19 cellular contexts compared by ENCODE assay signal in the genomic region with DNA sequence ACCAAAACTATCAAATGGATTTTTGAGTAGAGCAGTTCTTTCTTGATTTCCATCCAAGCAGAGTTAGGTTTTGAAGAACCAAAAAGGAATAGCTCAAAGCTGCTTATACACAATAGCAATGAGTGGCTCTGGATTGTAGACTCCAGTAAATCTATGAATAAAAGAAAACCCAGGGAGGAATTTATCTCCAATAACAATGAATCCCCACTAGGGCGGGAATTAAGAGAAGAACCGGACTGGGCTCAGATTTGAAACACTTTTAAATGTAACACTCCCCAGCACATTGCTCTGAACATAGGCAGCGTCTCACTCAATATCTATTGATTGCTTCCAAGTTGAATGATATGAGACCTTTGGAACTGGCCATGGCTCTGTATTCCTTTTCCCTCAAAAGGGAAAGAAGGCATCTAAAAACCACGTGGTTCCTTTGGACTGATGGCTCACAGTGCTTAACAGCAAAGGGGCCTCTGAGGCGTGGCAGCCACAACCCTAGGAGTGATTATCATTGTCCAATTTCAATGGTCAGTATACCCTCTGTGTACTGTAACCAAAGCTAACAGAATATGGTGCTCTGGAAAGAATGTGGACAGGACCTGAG.
A peak's percentile ranks its signal among the peaks of the same experiment; 100 is the strongest.
DNase-seq lines count a peak whose midpoint lies in the region; ATAC-seq and TF ChIP-seq lines count a peak whose summit lies in the region.
"Had no signal": no experiment of that assay in that cellular context is flagged by ENCODE, and none has a peak within 500 bp of the region (broad histone marks: within the 10 kb centered on the region; RNA-seq: fewer than 3 reads in every experiment).

No MANE protein-coding gene starts in this region.

- BruUV-seq in A673 (replicated peaks; lab: Mats Ljungman, UMichigan) (no TSS peak), PC-3 (replicated peaks; lab: Mats Ljungman, UMichigan) (no TSS peak)

- intact Hi-C loops in A673 (cut with micrococcal nuclease; ENCODE audit: unreplicated experiment) = no loop called here
- intact Hi-C loops in PC-3 (cut with micrococcal nuclease) = loop anchor here (10.0 kb wide), 1 partner anchor 59 kb away; no protein-coding TSS in a partner anchor
- intact Hi-C loops in activated CD8-positive, alpha-beta T cell treated with anti-CD3 and anti-CD28 coated beads for 36 hours (cut with micrococcal nuclease) = no loop called here

- H3K27me3 Mint-ChIP-seq in endodermal cell (ENCODE audit: insufficient read depth) = no peaks in the 10 kb centered on the region
- H3K27me3 Mint-ChIP-seq in activated CD8-positive, alpha-beta T cell treated with anti-CD3 and anti-CD28 coated beads for 36 hours = no peaks in the 10 kb centered on the region
- H3K27me3 Mint-ChIP-seq: activated naive CD8-positive, alpha-beta T cell had no signal

- DNase-seq in A673 (ENCODE audit: low spot score) (peak; percentile 43), PC-3 (no peak), endodermal cell (no peak), myocyte (ENCODE audit: low read depth) (peak; percentile 51), foreskin melanocyte (no peak), NCI-H345 (lab: John Stamatoyannopoulos, UW) (no peak)
- no peak for DNase-seq in activated CD8-positive, alpha-beta T cell treated with anti-CD3 and anti-CD28 coated beads for 36 hours
- DNase-seq: activated T-cell treated with anti-CD3 and anti-CD28 coated beads, Interleukin-2, amount 50 U/mL, for 72 hours; body of pancreas; cortex of kidney; GOT3; NCI-H1417 treated with DMSO at 0.1 percent for 48 hours; NCI-H82; stimulated activated naive CD8-positive, alpha-beta T cell treated with anti-CD3 and anti-CD28 coated beads, Interleukin-15, amount 100 ng/mL, for 72 hours; upper lobe of right lung had no signal

- no peaks in the 10 kb centered on the region for H3K9me3 Mint-ChIP-seq in endodermal cell
- no peaks in the 10 kb centered on the region for H3K9me3 Mint-ChIP-seq in activated CD8-positive, alpha-beta T cell treated with anti-CD3 and anti-CD28 coated beads for 36 hours
- H3K9me3 Mint-ChIP-seq: activated T-cell treated with anti-CD3 and anti-CD28 coated beads, Interleukin-2, amount 50 U/mL, for 72 hours; stimulated activated naive CD8-positive, alpha-beta T cell treated with anti-CD3 and anti-CD28 coated beads, Interleukin-15, amount 100 ng/mL, for 72 hours had no signal

- H3K27ac ChIP-seq in A673 (ENCODE audit: low read depth, low read length, poor library complexity, severe bottlenecking) = no peak overlapping the region
- H3K27ac ChIP-seq in PC-3 (ENCODE audit: low read length) = no peak overlapping the region
- no peak overlapping the region for H3K27ac ChIP-seq in endodermal cell (ENCODE audit: low read depth, low read length)
- H3K27ac ChIP-seq: BLaER1, body of pancreas, SK-N-MC, upper lobe of right lung had no signal

- no peak for ATAC-seq in PC-3
- ATAC-seq in HG03097 (IDR thresholded peaks at IDR 0.05; ENCODE audit: low FRiP score, unreplicated experiment) = no peak
- ATAC-seq in activated CD8-positive, alpha-beta T cell treated with anti-CD3 and anti-CD28 coated beads for 36 hours = no peak
- ATAC-seq: activated T-cell treated with anti-CD3 and anti-CD28 coated beads, Interleukin-2, amount 50 U/mL, for 72 hours; body of pancreas; stimulated activated naive CD8-positive, alpha-beta T cell treated with anti-CD3 and anti-CD28 coated beads, Interleukin-15, amount 100 ng/mL, for 72 hours; upper lobe of right lung had no signal

- peaks cover 22% of the 10 kb centered on the region for H4K20me1 ChIP-seq in PC-3 (ENCODE audit: low read length)

- H3K9ac ChIP-seq in PC-3 (ENCODE audit: low read length) (no peak overlapping the region), endodermal cell (ENCODE audit: extremely low read depth, low read length, poor library complexity, severe bottlenecking) (no peak overlapping the region)
- H3K9ac ChIP-seq: BLaER1 had no signal

- peaks cover 14% of the 10 kb centered on the region for H3F3A ChIP-seq in PC-3 (ENCODE audit: low read length, unreplicated experiment)

- H3K79me2 ChIP-seq in PC-3 (ENCODE audit: low read length) = peaks cover 88% of the 10 kb centered on the region

- H3K36me3 ChIP-seq in A673 (ENCODE audit: insufficient read depth, low read length, poor library complexity, severe bottlenecking) (no peaks in the 10 kb centered on the region), PC-3 (ENCODE audit: low read depth, low read length) (peaks cover 6% of the 10 kb centered on the region; the same call in 1 of the 2 replicates), endodermal cell (ENCODE audit: control insufficient read depth, insufficient read depth, low read length) (no peaks in the 10 kb centered on the region)
- H3K36me3 ChIP-seq: BLaER1, upper lobe of right lung had no signal

- H3K4me2 ChIP-seq in PC-3 (ENCODE audit: low read length) = peak overlapping the region; percentile 32
- H3K4me2 ChIP-seq: BLaER1 had no signal

- no peak for TF ChIP-seq CTCF in A673 (conservative IDR thresholded peaks at IDR 0.05; ENCODE audit: low read depth, low read length)
- no peak for TF ChIP-seq CTCF in PC-3 (conservative IDR thresholded peaks at IDR 0.05; ENCODE audit: low read depth, low read length)
- peak; percentile 31 for TF ChIP-seq CTCF in endodermal cell (conservative IDR thresholded peaks at IDR 0.05)
- no peak for TF ChIP-seq CTCF in activated CD8-positive, alpha-beta T cell treated with anti-CD3 and anti-CD28 coated beads for 36 hours (IDR thresholded peaks at IDR 0.05)

- no peaks in the 10 kb centered on the region for H3K9me2 ChIP-seq in PC-3 (replicated peaks; ENCODE audit: low read length)

- peaks cover 71% of the 10 kb centered on the region for H3K4me1 ChIP-seq in A673 (ENCODE audit: insufficient read depth, low read length, poor library complexity, severe bottlenecking)
- peaks cover 52% of the 10 kb centered on the region for H3K4me1 ChIP-seq in PC-3 (ENCODE audit: insufficient read depth, low read length)
- H3K4me1 ChIP-seq in endodermal cell (ENCODE audit: control insufficient read depth, insufficient read depth, low read length) = peaks cover 8% of the 10 kb centered on the region

- H3K36me3 Mint-ChIP-seq in endodermal cell (ENCODE audit: low read depth) = no peaks in the 10 kb centered on the region
- no peaks in the 10 kb centered on the region for H3K36me3 Mint-ChIP-seq in activated CD8-positive, alpha-beta T cell treated with anti-CD3 and anti-CD28 coated beads for 36 hours (ENCODE audit: low read depth)
- H3K36me3 Mint-ChIP-seq: activated naive CD8-positive, alpha-beta T cell had no signal

- 88 to 93% methylated on average over 5 of the region's 5 CpGs for WGBS in endodermal cell (ENCODE audit: insufficient coverage in 1 of 2, insufficient read length in 1 of 2), 2 experiments

- H3K4me3 ChIP-seq in A673 (ENCODE audit: low read depth, low read length, poor library complexity, severe bottlenecking) (no peak overlapping the region), PC-3 (ENCODE audit: low read length) (no peak overlapping the region), endodermal cell (ENCODE audit: low read length) (no peak overlapping the region)
- H3K4me3 ChIP-seq: BLaER1, body of pancreas, SK-N-MC, upper lobe of right lung had no signal

- H3K4me1 Mint-ChIP-seq in endodermal cell = peaks cover 59% of the 10 kb centered on the region
- peaks cover 25% of the 10 kb centered on the region for H3K4me1 Mint-ChIP-seq in activated CD8-positive, alpha-beta T cell treated with anti-CD3 and anti-CD28 coated beads for 36 hours (ENCODE audit: low read depth)

- no peak overlapping the region for H2AFZ ChIP-seq in PC-3 (ENCODE audit: low read length)

- CTCF ChIA-PET in A673 (lab: Charles Lee) (no interaction called here), PC-3 (lab: Charles Lee) (no interaction called here)
- CTCF ChIA-PET in activated CD8-positive, alpha-beta T cell treated with anti-CD3 and anti-CD28 coated beads for 36 hours (lab: Charles Lee) = interaction anchor here (2.5 kb wide), 1 partner anchor 44 kb away, joined by 5 read pairs; no protein-coding TSS in a partner anchor

- POLR2A ChIA-PET in A673 (lab: Charles Lee; ENCODE audit: low non-redundant PET) (no interaction called here), PC-3 (lab: Charles Lee; ENCODE audit: unreplicated experiment) (interaction anchor here (0.7 kb wide), 1 partner anchor 86 kb away, joined by 3 read pairs; no protein-coding TSS in a partner anchor)
- POLR2A ChIA-PET in activated CD8-positive, alpha-beta T cell treated with anti-CD3 and anti-CD28 coated beads for 36 hours (lab: Charles Lee) = no interaction called here

- H3K4me3 Mint-ChIP-seq in endodermal cell = no peak overlapping the region
- H3K4me3 Mint-ChIP-seq in activated CD8-positive, alpha-beta T cell treated with anti-CD3 and anti-CD28 coated beads for 36 hours = no peak overlapping the region
- H3K4me3 Mint-ChIP-seq: activated naive CD8-positive, alpha-beta T cell; activated T-cell treated with anti-CD3 and anti-CD28 coated beads, Interleukin-2, amount 50 U/mL, for 72 hours; stimulated activated naive CD8-positive, alpha-beta T cell treated with anti-CD3 and anti-CD28 coated beads, Interleukin-15, amount 100 ng/mL, for 72 hours had no signal

- no peak overlapping the region for H3K27ac Mint-ChIP-seq in endodermal cell
- H3K27ac Mint-ChIP-seq in activated CD8-positive, alpha-beta T cell treated with anti-CD3 and anti-CD28 coated beads for 36 hours = no peak overlapping the region
- H3K27ac Mint-ChIP-seq: activated naive CD8-positive, alpha-beta T cell; activated T-cell treated with anti-CD3 and anti-CD28 coated beads, Interleukin-2, amount 50 U/mL, for 72 hours; stimulated activated naive CD8-positive, alpha-beta T cell treated with anti-CD3 and anti-CD28 coated beads, Interleukin-15, amount 100 ng/mL, for 72 hours had no signal

- H3K9me3 ChIP-seq in A673 (ENCODE audit: low read depth, low read length, poor library complexity, severe bottlenecking) (no peaks in the 10 kb centered on the region), PC-3 (ENCODE audit: low read length) (no peaks in the 10 kb centered on the region), endodermal cell (ENCODE audit: control insufficient read depth, low read length) (no peaks in the 10 kb centered on the region)
- H3K9me3 ChIP-seq: BLaER1, body of pancreas, upper lobe of right lung had no signal

- H3K27me3 ChIP-seq in A673 (replicated peaks; ENCODE audit: insufficient read depth, low read depth, low read length, poor library complexity) (no peaks in the 10 kb centered on the region), PC-3 (ENCODE audit: low read length) (no peaks in the 10 kb centered on the region), endodermal cell (ENCODE audit: control insufficient read depth, insufficient read depth, low read length, poor library complexity, severe bottlenecking) (no peaks in the 10 kb centered on the region)
- H3K27me3 ChIP-seq: BLaER1, body of pancreas, upper lobe of right lung had no signal

Comparison
In these comparisons a context has a peak if more than half of its experiments do, and no peak if none do; other contexts are left out.
1. DNase-seq: peak in A673 (single experiment) and myocyte (single experiment); none in PC-3 (single experiment), endodermal cell (single experiment), foreskin melanocyte (single experiment), activated CD8-positive, alpha-beta T cell treated with anti-CD3 and anti-CD28 coated beads for 36 hours (single experiment) and NCI-H345 (single experiment).